ENCODE assay signal across 1 cellular context in the genomic region with DNA sequence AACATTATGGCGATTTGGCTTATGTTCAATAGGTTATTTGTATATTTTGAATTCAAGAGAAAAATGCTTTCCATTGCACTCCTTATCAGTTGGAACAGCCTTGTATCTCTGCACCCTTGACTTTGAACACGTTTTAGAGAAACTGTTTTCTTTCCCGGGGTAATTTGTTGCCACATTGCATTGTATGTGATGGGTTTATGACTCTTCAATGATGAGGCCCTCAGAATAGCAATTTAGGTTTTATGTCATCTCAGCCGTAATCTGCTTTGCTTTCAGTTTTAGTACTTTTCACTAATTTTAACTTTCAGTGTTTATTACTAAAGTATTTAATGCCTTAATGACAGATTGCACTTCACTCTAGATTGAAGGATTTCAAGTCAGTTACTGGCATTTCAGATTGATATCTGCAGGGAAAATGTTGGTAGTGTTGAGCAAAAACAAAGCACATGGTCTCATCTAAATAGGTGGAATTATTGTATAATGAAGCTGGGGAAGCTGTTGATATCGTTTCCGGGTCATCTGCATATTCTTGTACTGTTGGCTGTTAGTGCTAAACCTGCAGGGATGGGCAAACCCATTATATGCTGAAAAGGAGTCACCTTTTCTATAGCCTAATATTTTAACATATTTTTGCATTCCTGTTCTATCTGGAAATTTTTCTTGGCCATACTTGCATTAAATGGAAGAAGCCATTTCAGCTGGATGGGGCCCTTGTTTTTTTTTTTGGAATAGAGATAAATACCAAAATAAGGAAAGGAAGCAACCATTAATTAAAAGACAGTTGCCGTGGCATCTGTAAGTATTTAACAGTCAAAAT.
TF ChIP-seq lines count a peak whose summit lies in the region.

No MANE protein-coding gene starts in this region.

TF ChIP-seq in K562, 482 proteins besides CTCF, POLR2A, EP300 and RAD21 (continued from another document):
- TF ChIP-seq, protein P1, sequence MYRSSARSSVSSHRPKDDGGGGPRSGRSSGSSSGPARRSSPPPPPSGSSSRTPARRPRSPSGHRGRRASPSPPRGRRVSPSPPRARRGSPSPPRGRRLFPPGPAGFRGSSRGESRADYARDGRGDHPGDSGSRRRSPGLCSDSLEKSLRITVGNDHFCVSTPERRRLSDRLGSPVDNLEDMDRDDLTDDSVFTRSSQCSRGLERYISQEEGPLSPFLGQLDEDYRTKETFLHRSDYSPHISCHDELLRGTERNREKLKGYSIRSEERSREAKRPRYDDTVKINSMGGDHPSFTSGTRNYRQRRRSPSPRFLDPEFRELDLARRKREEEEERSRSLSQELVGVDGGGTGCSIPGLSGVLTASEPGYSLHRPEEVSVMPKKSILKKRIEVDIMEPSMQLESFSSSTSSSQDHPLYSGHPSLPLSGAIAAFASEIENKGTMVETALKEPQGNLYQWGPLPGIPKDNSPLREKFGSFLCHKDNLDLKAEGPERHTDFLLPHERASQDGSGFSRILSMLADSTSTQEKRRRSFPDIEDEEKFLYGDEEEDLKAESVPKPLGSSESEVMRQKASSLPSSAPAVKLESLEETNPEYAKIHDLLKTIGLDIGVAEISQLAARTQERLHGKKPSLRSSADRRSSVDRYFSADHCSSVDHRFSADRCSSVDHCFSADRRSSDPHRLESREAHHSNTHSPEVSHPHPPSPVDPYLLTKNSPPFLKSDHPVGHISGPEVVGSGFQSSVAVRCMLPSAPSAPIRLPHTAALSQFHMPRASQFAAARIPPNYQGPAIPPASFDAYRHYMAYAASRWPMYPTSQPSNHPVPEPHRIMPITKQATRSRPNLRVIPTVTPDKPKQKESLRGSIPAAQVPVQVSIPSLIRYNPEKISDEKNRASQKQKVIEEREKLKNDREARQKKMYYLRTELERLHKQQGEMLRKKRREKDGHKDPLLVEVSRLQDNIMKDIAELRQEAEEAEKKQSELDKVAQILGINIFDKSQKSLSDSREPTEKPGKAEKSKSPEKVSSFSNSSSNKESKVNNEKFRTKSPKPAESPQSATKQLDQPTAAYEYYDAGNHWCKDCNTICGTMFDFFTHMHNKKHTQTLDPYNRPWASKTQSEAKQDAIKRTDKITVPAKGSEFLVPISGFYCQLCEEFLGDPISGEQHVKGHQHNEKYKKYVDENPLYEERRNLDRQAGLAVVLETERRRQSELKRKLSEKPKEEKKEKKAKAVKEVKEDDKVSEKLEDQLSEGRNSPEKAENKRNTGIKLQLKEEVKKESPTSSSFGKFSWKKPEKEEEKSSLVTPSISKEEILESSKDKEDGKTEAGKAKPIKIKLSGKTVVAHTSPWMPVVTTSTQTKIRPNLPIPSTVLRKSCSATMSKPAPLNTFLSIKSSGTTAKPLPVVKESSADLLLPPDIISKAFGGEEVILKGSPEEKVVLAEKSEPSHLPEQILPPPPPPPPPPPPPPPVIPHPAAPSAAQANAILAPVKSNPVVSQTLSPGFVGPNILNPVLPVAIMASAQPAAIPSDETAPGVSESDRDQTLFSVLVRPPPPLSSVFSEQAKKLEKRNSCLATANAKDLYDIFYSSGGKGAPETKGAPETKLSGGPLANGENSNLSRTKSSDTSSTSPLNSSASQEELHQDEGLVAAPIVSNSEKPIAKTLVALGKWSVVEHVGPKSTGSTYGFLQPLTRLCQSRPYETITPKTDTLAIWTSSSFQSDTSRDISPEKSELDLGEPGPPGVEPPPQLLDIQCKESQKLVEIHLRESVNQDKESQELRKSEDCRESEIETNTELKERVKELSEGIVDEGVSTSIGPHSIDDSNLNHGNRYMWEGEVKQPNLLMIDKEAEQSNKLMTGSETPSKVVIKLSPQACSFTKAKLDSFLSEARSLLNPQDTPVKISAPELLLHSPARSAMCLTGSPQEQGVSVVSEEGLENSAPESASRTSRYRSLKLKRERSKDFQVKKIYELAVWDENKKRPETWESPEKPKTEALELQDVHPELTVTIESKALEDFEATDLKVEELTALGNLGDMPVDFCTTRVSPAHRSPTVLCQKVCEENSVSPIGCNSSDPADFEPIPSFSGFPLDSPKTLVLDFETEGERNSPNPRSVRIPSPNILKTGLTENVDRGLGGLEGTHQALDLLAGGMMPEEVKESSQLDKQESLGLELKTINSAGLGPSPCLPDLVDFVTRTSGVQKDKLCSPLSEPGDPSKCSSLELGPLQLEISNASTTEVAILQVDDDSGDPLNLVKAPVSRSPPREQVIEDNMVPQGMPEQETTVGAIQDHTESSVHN (IDR thresholded peaks at IDR 0.05; ENCODE audit: borderline replicate concordance in 1 of 2, low read depth in 1 of 2) = no peak
- TF ChIP-seq STAT5A (IDR thresholded peaks at IDR 0.05; ENCODE audit: borderline replicate concordance, low read length) (peak; percentile 21; the same call in 1 of the 2 replicates), CREBBP (IDR thresholded peaks at IDR 0.05; ENCODE audit: low read depth, low read length) (no peak), NR2C2 (CRISPR knock-in tag; IDR thresholded peaks at IDR 0.05) (no peak), NR2C2 (tag; IDR thresholded peaks at IDR 0.05) (peak; percentile 94), TCF3 (CRISPR knock-in tag; IDR thresholded peaks at IDR 0.05) (peak; percentile 33; the same call in 1 of the 2 replicates), TEAD4 (IDR thresholded peaks at IDR 0.05; ENCODE audit: low read length) (peak; percentile 43; the same call in 1 of the 2 replicates), TEAD4 (CRISPR knock-in tag; IDR thresholded peaks at IDR 0.05; ENCODE audit: borderline replicate concordance) (no peak), BHLHE40 (IDR thresholded peaks at IDR 0.05; ENCODE audit: low read length) (peak; percentile 34; the same call in 1 of the 2 replicates), ZEB2 (IDR thresholded peaks at IDR 0.05) (0 out of 2 replicates have a peak, but pooled peaks have one; percentile 34), MXI1 (IDR thresholded peaks at IDR 0.05; ENCODE audit: low read depth, low read length) (0 out of 2 replicates have a peak, but pooled peaks have one; percentile 29), ZNF316 (IDR thresholded peaks at IDR 0.05) (peak; percentile 77), GABPA (tag; conservative IDR thresholded peaks at IDR 0.05; ENCODE audit: low read depth) (peak; percentile 79), EP400 (IDR thresholded peaks at IDR 0.05) (peak; percentile 63; the same call in 1 of the 2 replicates), CBFA2T3 (IDR thresholded peaks at IDR 0.05) (peak; percentile 62), BCOR (IDR thresholded peaks at IDR 0.05) (no peak), ZNF76 (CRISPR knock-in tag; IDR thresholded peaks at IDR 0.05; ENCODE audit: borderline replicate concordance) (no peak)
- TF ChIP-seq, protein P2, sequence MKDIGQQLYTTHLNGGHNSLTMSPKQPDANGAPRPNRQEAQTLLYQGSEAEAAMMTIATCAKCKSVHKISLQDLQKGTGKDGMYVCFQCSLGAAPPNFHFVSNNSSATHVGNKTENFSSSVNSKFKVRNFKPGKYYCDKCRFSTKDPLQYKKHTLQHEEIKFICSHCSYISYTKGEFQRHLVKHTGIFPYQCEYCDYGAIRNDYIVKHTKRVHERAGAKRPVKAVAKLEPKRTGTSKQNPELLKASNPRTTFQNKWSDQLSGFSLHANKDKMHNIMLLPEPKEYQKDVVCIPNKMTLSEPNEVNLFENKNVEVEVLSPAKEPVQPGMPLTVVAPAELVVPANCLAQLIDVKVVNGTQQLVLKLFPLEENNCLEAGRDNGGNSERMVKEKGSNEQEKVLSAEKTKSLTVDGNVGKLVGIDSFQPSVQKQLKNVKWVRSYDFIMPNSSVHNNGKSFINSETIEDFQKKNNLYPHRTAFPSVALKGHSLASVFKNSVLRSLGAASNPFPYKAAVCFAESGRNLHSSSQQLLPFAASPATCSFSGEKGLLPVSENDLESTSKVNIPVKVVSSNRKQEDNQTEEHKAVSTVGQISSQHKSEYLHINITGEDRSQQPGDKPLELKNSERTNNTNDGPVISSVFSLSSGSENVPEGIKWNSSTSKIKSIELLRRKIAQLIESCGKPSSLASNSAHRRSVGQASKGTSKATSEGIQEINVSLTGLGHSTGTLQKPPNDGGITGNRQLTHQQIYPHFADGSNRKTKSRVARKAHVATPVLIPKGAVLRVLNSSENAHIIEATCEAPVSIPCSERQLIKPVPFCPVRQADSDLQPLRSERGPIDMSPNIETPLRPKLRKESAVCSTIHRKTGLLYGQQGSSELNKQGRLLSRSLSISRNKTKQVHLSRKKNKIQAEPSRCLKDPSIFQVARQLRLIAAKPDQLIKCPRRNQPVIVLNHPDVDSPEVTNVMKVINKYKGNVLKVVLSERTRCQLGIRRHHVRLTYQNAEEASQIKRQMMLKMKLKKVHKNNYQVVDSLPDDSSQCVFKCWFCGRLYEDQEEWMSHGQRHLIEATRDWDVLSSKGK (CRISPR knock-in tag; IDR thresholded peaks at IDR 0.05) = no peak
- TF ChIP-seq, protein P3, sequence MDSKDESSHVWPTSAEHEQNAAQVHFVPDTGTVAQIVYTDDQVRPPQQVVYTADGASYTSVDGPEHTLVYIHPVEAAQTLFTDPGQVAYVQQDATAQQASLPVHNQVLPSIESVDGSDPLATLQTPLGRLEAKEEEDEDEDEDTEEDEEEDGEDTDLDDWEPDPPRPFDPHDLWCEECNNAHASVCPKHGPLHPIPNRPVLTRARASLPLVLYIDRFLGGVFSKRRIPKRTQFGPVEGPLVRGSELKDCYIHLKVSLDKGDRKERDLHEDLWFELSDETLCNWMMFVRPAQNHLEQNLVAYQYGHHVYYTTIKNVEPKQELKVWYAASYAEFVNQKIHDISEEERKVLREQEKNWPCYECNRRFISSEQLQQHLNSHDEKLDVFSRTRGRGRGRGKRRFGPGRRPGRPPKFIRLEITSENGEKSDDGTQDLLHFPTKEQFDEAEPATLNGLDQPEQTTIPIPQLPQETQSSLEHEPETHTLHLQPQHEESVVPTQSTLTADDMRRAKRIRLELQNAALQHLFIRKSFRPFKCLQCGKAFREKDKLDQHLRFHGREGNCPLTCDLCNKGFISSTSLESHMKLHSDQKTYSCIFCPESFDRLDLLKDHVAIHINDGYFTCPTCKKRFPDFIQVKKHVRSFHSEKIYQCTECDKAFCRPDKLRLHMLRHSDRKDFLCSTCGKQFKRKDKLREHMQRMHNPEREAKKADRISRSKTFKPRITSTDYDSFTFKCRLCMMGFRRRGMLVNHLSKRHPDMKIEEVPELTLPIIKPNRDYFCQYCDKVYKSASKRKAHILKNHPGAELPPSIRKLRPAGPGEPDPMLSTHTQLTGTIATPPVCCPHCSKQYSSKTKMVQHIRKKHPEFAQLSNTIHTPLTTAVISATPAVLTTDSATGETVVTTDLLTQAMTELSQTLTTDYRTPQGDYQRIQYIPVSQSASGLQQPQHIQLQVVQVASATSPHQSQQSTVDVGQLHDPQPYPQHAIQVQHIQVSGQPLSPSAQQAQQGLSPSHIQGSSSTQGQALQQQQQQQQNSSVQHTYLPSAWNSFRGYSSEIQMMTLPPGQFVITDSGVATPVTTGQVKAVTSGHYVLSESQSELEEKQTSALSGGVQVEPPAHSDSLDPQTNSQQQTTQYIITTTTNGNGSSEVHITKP (IDR thresholded peaks at IDR 0.05; ENCODE audit: partially characterized antibody) = peak; percentile 57
- TF ChIP-seq, protein P4, sequence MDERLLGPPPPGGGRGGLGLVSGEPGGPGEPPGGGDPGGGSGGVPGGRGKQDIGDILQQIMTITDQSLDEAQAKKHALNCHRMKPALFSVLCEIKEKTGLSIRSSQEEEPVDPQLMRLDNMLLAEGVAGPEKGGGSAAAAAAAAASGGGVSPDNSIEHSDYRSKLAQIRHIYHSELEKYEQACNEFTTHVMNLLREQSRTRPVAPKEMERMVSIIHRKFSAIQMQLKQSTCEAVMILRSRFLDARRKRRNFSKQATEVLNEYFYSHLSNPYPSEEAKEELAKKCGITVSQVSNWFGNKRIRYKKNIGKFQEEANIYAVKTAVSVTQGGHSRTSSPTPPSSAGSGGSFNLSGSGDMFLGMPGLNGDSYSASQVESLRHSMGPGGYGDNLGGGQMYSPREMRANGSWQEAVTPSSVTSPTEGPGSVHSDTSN (CRISPR knock-in tag; IDR thresholded peaks at IDR 0.05; ENCODE audit: low read depth) = no peak
- TF ChIP-seq, protein P4 (tag; conservative IDR thresholded peaks at IDR 0.05; ENCODE audit: low read depth) = 0 out of 2 replicates have a peak, but pooled peaks have one; percentile 19
TF ChIP-seq in K562: peak in this region for 32.
